In the genomic region with DNA sequence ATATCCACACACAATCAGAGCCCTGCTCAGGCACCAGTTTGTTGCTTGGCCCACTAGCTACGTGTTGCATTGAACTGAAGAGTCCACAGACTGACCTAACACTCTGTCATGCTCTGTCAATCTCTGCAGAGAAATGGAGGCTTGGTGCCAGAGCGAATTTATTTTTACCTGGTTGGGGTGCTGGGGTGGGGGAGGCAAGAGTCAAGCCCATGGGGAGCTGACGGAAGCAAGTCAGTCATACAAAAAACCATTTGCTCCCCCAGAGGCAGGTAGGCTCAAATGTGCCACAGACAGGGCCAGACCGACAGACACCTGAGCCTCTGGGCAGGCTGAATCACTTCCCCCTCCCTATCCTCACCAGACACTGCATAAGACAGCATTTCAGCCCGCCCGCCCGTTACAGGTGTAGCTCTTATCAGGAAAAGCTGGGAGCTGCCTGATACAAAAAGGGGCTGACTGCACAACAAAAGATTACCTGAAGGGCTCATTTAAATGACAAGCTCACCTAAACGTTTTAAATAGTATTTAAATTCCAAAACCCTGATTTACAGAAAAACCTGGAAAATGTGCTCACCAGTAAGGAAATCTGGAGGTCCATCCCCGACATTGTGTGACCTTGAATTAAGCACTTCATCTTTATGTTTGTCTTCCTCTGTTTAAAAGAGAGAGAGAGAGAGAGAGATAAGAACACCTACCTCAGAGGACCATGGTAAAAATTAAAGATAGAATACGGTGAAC, we compare ENCODE assay signal across 8 cellular contexts. TPM values are rescaled to one million over a fixed set of nuclear protein-coding genes. Genes with fewer than 3 reads are reported as not detected.
DNase-seq lines count a peak whose midpoint lies in the region; ATAC-seq, FAIRE-seq and TF ChIP-seq lines count a peak whose summit lies in the region.

No MANE protein-coding gene starts in this region.

- TF ChIP-seq CTCF in GM13977 (IDR thresholded peaks at IDR 0.05; ENCODE audit: extremely low read depth, insufficient read depth, missing control alignments) (no peak), prostate gland (IDR thresholded peaks at IDR 0.05) (no peak), D721Med (IDR thresholded peaks at IDR 0.05; ENCODE audit: insufficient read depth, missing control alignments) (no peak)

- intact Hi-C loops in activated T-helper 1 cell treated with anti-CD3 and anti-CD28 coated beads, Interleukin-12 subunit alpha, Interleukin-12 subunit beta, Interleukin-2, Interleukin-4 antibody, amounts not matched to agents 30 ng/mL and 10 ng/mL and 1 ng/mL, durations not matched to agents 14 hours and 24 hours and 36 hours (cut with micrococcal nuclease) = loop anchor here (2.0 to 10.0 kb wide), 3 partner anchors 162 to 440 kb away; partner anchors contain the start of genes AAK1, GMCL1 and TIA1
- intact Hi-C loops in head of caudate nucleus (cut with DNase I) = loop anchor here (5.0 kb wide), 1 partner anchor 162 kb away; the partner anchor contains the start of gene TIA1
- intact Hi-C loops in prostate gland (cut with DNase I) = loop anchor here (5.0 to 10.0 kb wide), 2 partner anchors 107 to 160 kb away; partner anchors contain the start of genes C2orf42 and TIA1

- peaks cover 52% of the 10 kb centered on the region for H3K36me3 Mint-ChIP-seq in activated T-helper 1 cell treated with anti-CD3 and anti-CD28 coated beads, Interleukin-12 subunit alpha, Interleukin-12 subunit beta, Interleukin-2, Interleukin-4 antibody, amounts not matched to agents 30 ng/mL and 10 ng/mL and 1 ng/mL, durations not matched to agents 14 hours and 24 hours and 36 hours (ENCODE audit: low read depth)

- no peak for ATAC-seq in GM18907 (IDR thresholded peaks at IDR 0.05; ENCODE audit: unreplicated experiment)

- no peaks in the 10 kb centered on the region for H3K9me3 ChIP-seq in prostate gland

- H3K36me3 ChIP-seq in prostate gland = no peaks in the 10 kb centered on the region

- peak overlapping the region; percentile 99 for H3K27ac Mint-ChIP-seq in activated T-helper 1 cell treated with anti-CD3 and anti-CD28 coated beads, Interleukin-12 subunit alpha, Interleukin-12 subunit beta, Interleukin-2, Interleukin-4 antibody, amounts not matched to agents 30 ng/mL and 10 ng/mL and 1 ng/mL, durations not matched to agents 14 hours and 24 hours and 36 hours

- WGBS in prostate gland = 24% methylated on average over 10 of the region's 10 CpGs

- H3K4me1 ChIP-seq in prostate gland (replicated peaks) = peaks cover 14% of the 10 kb centered on the region

- H3K4me3 Mint-ChIP-seq in activated T-helper 1 cell treated with anti-CD3 and anti-CD28 coated beads, Interleukin-12 subunit alpha, Interleukin-12 subunit beta, Interleukin-2, Interleukin-4 antibody, amounts not matched to agents 30 ng/mL and 10 ng/mL and 1 ng/mL, durations not matched to agents 14 hours and 24 hours and 36 hours = peak overlapping the region; percentile 92

- no peaks in the 10 kb centered on the region for H3K9me3 Mint-ChIP-seq in activated T-helper 1 cell treated with anti-CD3 and anti-CD28 coated beads, Interleukin-12 subunit alpha, Interleukin-12 subunit beta, Interleukin-2, Interleukin-4 antibody, amounts not matched to agents 30 ng/mL and 10 ng/mL and 1 ng/mL, durations not matched to agents 14 hours and 24 hours and 36 hours

- H3K27me3 ChIP-seq in prostate gland (replicated peaks; ENCODE audit: insufficient read depth) = no peaks in the 10 kb centered on the region

- H3K27ac ChIP-seq in prostate gland = peak overlapping the region; percentile 98 to 100

- peak; percentile 52 for TF ChIP-seq POLR2A in prostate gland (IDR thresholded peaks at IDR 0.05)

- no peak for FAIRE-seq in D721Med (lab: Jason Lieb, UNC)

- peaks cover 49% of the 10 kb centered on the region for H3K4me1 Mint-ChIP-seq in activated T-helper 1 cell treated with anti-CD3 and anti-CD28 coated beads, Interleukin-12 subunit alpha, Interleukin-12 subunit beta, Interleukin-2, Interleukin-4 antibody, amounts not matched to agents 30 ng/mL and 10 ng/mL and 1 ng/mL, durations not matched to agents 14 hours and 24 hours and 36 hours (ENCODE audit: low read depth)

- in situ Hi-C loops in GM13977 (cut with MboI; ENCODE audit: low pct_unique_long_range_greater_than_20kb, low sequenced_read_pairs, unreplicated experiment) = loop anchor here (10.0 kb wide), 1 partner anchor 50 kb away; no protein-coding TSS in a partner anchor

- H3K27me3 Mint-ChIP-seq in activated T-helper 1 cell treated with anti-CD3 and anti-CD28 coated beads, Interleukin-12 subunit alpha, Interleukin-12 subunit beta, Interleukin-2, Interleukin-4 antibody, amounts not matched to agents 30 ng/mL and 10 ng/mL and 1 ng/mL, durations not matched to agents 14 hours and 24 hours and 36 hours (ENCODE audit: insufficient read depth) = no peaks in the 10 kb centered on the region

- H3K4me3 ChIP-seq in prostate gland = peak overlapping the region; percentile 70 to 80

- DNase-seq in GM13977 (ENCODE audit: low spot score) (peak; percentile 35), NCI-H526 (lab: John Stamatoyannopoulos, UW) (peak; percentile 75 to 88), head of caudate nucleus (peak in 39 of 42 donors; percentile 27 to 80 (median 53)), prostate gland (ENCODE audit: low spot score) (peak; percentile 69), D721Med (ENCODE audit: insufficient read length, low spot score) (no peak), GDM1 (lab: John Stamatoyannopoulos, UW) (no peak)
- peak; percentile 44 for DNase-seq in activated T-helper 1 cell treated with anti-CD3 and anti-CD28 coated beads, Interleukin-12 subunit alpha, Interleukin-12 subunit beta, Interleukin-2, Interleukin-4 antibody, amounts not matched to agents 30 ng/mL and 10 ng/mL and 1 ng/mL, durations not matched to agents 14 hours and 24 hours and 36 hours (ENCODE audit: low spot score)

RNA-seq across cellular contexts. Expression of gene PCBP1, which starts 2.1 kb away (rescaled TPM):
- 426 and 427 TPM in 2 replicates for total RNA-seq in activated T-helper 1 cell treated with anti-CD3 and anti-CD28 coated beads, Interleukin-12 subunit alpha, Interleukin-12 subunit beta, Interleukin-2, Interleukin-4 antibody, amounts not matched to agents 30 ng/mL and 10 ng/mL and 1 ng/mL, durations not matched to agents 14 hours and 24 hours and 36 hours
- total RNA-seq in prostate gland = 100 to 1,000 TPM; 166 to 219 TPM

Comparison
In these comparisons a context has a peak if more than half of its experiments do, and no peak if none do; other contexts are left out.
1. DNase-seq: peak in GM13977 (single experiment), NCI-H526 (2 of 2), activated T-helper 1 cell treated with anti-CD3 and anti-CD28 coated beads, Interleukin-12 subunit alpha, Interleukin-12 subunit beta, Interleukin-2, Interleukin-4 antibody, amounts not matched to agents 30 ng/mL and 10 ng/mL and 1 ng/mL, durations not matched to agents 14 hours and 24 hours and 36 hours (single experiment), head of caudate nucleus (39 of 42) and prostate gland (single experiment); none in D721Med (single experiment) and GDM1 (single experiment).